16 cellular contexts compared by ENCODE assay signal in the genomic region with DNA sequence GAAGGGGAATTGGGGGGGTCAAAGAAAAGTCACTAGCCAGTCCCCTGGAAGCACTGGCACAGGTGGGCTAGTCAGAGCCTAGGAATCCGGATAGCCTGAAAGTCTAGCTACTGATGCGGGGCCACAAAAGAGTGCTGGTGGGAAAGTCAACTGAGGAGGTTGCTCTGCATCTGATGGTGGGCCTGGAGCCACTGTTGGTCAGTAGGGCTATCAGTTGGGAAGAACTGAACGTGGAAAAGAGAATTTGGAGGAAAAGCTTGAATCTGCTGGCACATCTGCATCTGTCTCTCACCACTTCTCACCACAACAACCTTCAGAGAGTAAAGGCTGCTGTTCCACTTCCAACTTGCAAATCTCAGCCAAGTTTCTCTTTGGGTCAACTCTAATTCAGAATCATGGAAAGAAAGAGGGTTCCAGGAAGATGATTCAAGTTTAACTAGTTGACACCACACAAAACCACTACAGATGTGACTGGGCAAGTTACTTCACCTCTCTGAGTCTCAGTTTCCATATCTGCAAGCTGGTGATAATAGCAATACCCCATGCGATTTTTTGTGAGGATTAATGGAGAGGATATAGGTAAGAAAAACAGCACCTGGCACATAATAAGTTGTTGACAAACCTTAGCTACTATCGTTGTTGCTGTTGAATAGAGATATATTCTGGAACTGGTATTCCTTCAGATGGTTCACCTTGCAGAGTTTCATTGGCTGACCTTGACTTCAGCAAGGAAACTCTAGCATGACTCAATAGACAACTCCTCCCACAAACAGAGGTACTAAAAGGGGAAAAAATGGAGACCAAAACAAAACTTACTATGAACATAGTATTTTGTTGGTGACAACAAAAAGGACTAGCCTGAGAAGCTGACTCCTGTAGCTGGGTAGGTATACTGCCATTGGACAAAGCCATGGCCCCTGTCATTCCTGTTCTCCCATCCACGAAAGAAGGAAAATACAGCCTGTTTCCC.
DNase-seq lines count a peak whose midpoint lies in the region; ATAC-seq, FAIRE-seq and TF ChIP-seq lines count a peak whose summit lies in the region.
"Had no signal": no experiment of that assay in that cellular context is flagged by ENCODE, and none has a peak within 500 bp of the region (broad histone marks: within the 10 kb centered on the region; RNA-seq: fewer than 3 reads in every experiment).

No MANE protein-coding gene starts in this region.

- H3K27me3 ChIP-seq in keratinocyte (ENCODE audit: control insufficient read depth, extremely low read depth, insufficient read depth, low read length) (no peaks in the 10 kb centered on the region), pancreas (no peaks in the 10 kb centered on the region)
- H3K27me3 ChIP-seq: adrenal gland, stomach, vagina had no signal

- no peak overlapping the region for H3K27ac ChIP-seq in keratinocyte (ENCODE audit: control insufficient read depth, insufficient read depth, low read length)
- H3K27ac ChIP-seq in pancreas = no peak overlapping the region
- H3K27ac ChIP-seq: adrenal gland, stomach, vagina had no signal

- H2AFZ ChIP-seq in keratinocyte (ENCODE audit: control insufficient read depth, low read length) = no peak overlapping the region

- no peaks in the 10 kb centered on the region for H3K79me2 ChIP-seq in keratinocyte (ENCODE audit: control insufficient read depth, insufficient read depth, low read length)

- ATAC-seq in activated T-cell treated with anti-CD3 and anti-CD28 coated beads, Interleukin-2, amount 50 U/mL, for 4 hours = peak; percentile 73 to 75
- ATAC-seq in GM21447 (IDR thresholded peaks at IDR 0.05; ENCODE audit: unreplicated experiment) = peak; percentile 35
- ATAC-seq in HG03442 (IDR thresholded peaks at IDR 0.05; ENCODE audit: unreplicated experiment) = peak; percentile 37
- no peak for ATAC-seq in pancreas

- 66 to 73% methylated on average over 6 of the region's 6 CpGs for WGBS in pancreas, 2 donors

- H3K4me2 ChIP-seq in keratinocyte (ENCODE audit: control insufficient read depth, extremely low read depth, insufficient read depth, low read depth, low read length) = no peak overlapping the region

- no peaks in the 10 kb centered on the region for H3K9me1 ChIP-seq in keratinocyte (ENCODE audit: control insufficient read depth, extremely low read depth, insufficient read depth, low read length)

- dilution Hi-C loops in keratinocyte (cut with MboI; ENCODE audit: extremely low pct_ligation_motif_present, low sequenced_read_pairs) = no loop called here

- H3K9ac ChIP-seq in keratinocyte (ENCODE audit: control insufficient read depth, extremely low read depth, insufficient read depth, low read length) = no peak overlapping the region

- H3K27me3 Mint-ChIP-seq in activated T-cell treated with anti-CD3 and anti-CD28 coated beads, Interleukin-2, amount 50 U/mL, for 4 hours (ENCODE audit: low read depth) = no peaks in the 10 kb centered on the region
- H3K27me3 Mint-ChIP-seq: IgD-negative memory B cell had no signal

- H3K4me3 Mint-ChIP-seq in activated T-cell treated with anti-CD3 and anti-CD28 coated beads, Interleukin-2, amount 50 U/mL, for 4 hours = no peak overlapping the region
- H3K4me3 Mint-ChIP-seq: CD8-positive, alpha-beta memory T cell; endodermal cell; IgD-negative memory B cell had no signal

- H3K36me3 ChIP-seq in keratinocyte (ENCODE audit: control insufficient read depth in 2 of 2, extremely low read depth in 1 of 2, insufficient read depth in 2 of 2, low read length in 2 of 2) (no peaks in the 10 kb centered on the region), pancreas (no peaks in the 10 kb centered on the region)
- H3K36me3 ChIP-seq: adrenal gland, stomach, vagina had no signal

- no peak for DNase-seq in activated T-cell treated with anti-CD3 and anti-CD28 coated beads, Interleukin-2, amount 50 U/mL, for 4 hours
- no peak for DNase-seq in activated T-cell treated with anti-CD3 and anti-CD28 coated beads for 4 hours
- DNase-seq in keratinocyte (ENCODE audit: low read depth, low spot score) = no peak
- no peak for DNase-seq in retina
- DNase-seq in pancreas = no peak
- DNase-seq in 8988T = no peak
- DNase-seq: adrenal gland; CD8-positive, alpha-beta memory T cell; endodermal cell; NCI-H526 treated with DMSO at 0.1 percent for 48 hours; OCI-M1; stomach had no signal

- H3K9me3 ChIP-seq in keratinocyte (ENCODE audit: control insufficient read depth, low read depth, low read length) = no peaks in the 10 kb centered on the region
- H3K9me3 ChIP-seq in pancreas = no peaks in the 10 kb centered on the region
- H3K9me3 ChIP-seq: adrenal gland, stomach, vagina had no signal

- H3K4me3 ChIP-seq in keratinocyte (ENCODE audit: control insufficient read depth in 2 of 3, extremely low read depth in 1 of 3, insufficient read depth in 2 of 3, low read depth in 1 of 3, low read length in 3 of 3) = no peak overlapping the region
- H3K4me3 ChIP-seq in pancreas = no peak overlapping the region
- H3K4me3 ChIP-seq: adrenal gland, stomach, vagina had no signal

- TF ChIP-seq CTCF in keratinocyte (optimal IDR thresholded peaks at IDR 0.05 in 1 of 3, IDR thresholded peaks at IDR 0.05 in 1 of 3, conservative IDR thresholded peaks at IDR 0.05 in 1 of 3; ENCODE audit: extremely low read depth in 1 of 3, insufficient read depth in 2 of 3, low read length in 3 of 3) (no peak), pancreas (IDR thresholded peaks at IDR 0.05) (no peak)

- peaks cover 10% of the 10 kb centered on the region for H3K9me3 Mint-ChIP-seq in activated T-cell treated with anti-CD3 and anti-CD28 coated beads, Interleukin-2, amount 50 U/mL, for 4 hours
- H3K9me3 Mint-ChIP-seq: CD8-positive, alpha-beta memory T cell; IgD-negative memory B cell had no signal

- peaks cover 1% of the 10 kb centered on the region for H3K36me3 Mint-ChIP-seq in activated T-cell treated with anti-CD3 and anti-CD28 coated beads, Interleukin-2, amount 50 U/mL, for 4 hours (ENCODE audit: insufficient read depth)

- intact Hi-C loops in pancreas (cut with DNase I) = no loop called here

- peak; percentile 56 for FAIRE-seq in keratinocyte (lab: Jason Lieb, UNC)
- FAIRE-seq in pancreas (lab: Jason Lieb, UNC) = no peak

- H3K4me1 ChIP-seq in keratinocyte (ENCODE audit: control insufficient read depth, extremely low read depth, insufficient read depth, low read length) (peaks cover 18% of the 10 kb centered on the region), pancreas (peaks cover 0 to 7% (median 1%) of the 10 kb centered on the region in 3 donors)
- H3K4me1 ChIP-seq: adrenal gland, stomach, vagina had no signal

- peaks cover 65% of the 10 kb centered on the region for H3K4me1 Mint-ChIP-seq in activated T-cell treated with anti-CD3 and anti-CD28 coated beads, Interleukin-2, amount 50 U/mL, for 4 hours (ENCODE audit: low read depth)

- H4K20me1 ChIP-seq in keratinocyte (ENCODE audit: control insufficient read depth, extremely low read depth, insufficient read depth, low read length) = no peaks in the 10 kb centered on the region

Comparison
In these comparisons a context has a peak if more than half of its experiments do, and no peak if none do; other contexts are left out.
1. ATAC-seq: peak in activated T-cell treated with anti-CD3 and anti-CD28 coated beads, Interleukin-2, amount 50 U/mL, for 4 hours (2 of 2), GM21447 (single experiment) and HG03442 (single experiment); none in pancreas (0 of 4).